In the genomic region with DNA sequence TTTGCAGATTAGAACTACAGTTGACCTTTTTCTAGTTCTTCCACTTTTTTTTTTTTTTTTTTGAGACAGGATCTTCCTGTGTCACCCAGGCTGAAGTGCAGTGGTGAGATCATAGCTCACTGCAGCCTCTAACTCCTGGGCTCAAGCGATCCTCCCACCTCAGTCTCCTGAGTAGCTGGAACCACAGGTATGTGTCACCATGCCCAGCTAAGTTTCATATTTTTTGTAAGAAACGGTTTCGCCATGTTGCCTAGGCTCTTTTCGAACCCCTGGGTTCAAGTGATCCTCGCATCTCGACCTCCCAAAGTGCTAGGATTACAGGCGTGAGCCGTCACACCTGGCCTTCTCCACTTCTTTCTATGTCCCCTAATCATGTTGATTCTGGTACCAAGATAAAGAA, we compare ENCODE assay signal across 15 cellular contexts. TPM values are rescaled to one million over a fixed set of nuclear protein-coding genes. Genes with fewer than 3 reads are reported as not detected.
A peak's percentile ranks its signal among the peaks of the same experiment; 100 is the strongest.
DNase-seq lines count a peak whose midpoint lies in the region; ATAC-seq and TF ChIP-seq lines count a peak whose summit lies in the region.
"Had no signal": no experiment of that assay in that cellular context is flagged by ENCODE, and none has a peak within 500 bp of the region (broad histone marks: within the 10 kb centered on the region; RNA-seq: fewer than 3 reads in every experiment).

No MANE protein-coding gene starts in this region.

- TF ChIP-seq CTCF in natural killer cell (IDR thresholded peaks at IDR 0.05) (no peak), upper lobe of left lung (IDR thresholded peaks at IDR 0.05) (no peak), GM13976 (IDR thresholded peaks at IDR 0.05; ENCODE audit: borderline replicate concordance, control extremely low read depth, extremely low read depth, insufficient read depth, missing control alignments) (no peak)

- H3K4me1 ChIP-seq in upper lobe of left lung: peaks cover 3 to 9% (median 6%) of the 10 kb centered on the region in 4 donors
- H3K4me1 ChIP-seq: ascending aorta, colonic mucosa had no signal

- H3K4me3 ChIP-seq in upper lobe of left lung: no peak overlapping the region
- H3K4me3 ChIP-seq: ascending aorta, colonic mucosa, heart right ventricle, tibial artery had no signal

- H3K4me3 Mint-ChIP-seq in T-helper 1 cell treated with Interleukin-12 subunit alpha and Interleukin-12 subunit beta and Interleukin-4 antibody, amounts not matched to agents 30 μg/mL and 1 μg/mL, for 36 hours: peak overlapping the region; percentile 15
- H3K4me3 Mint-ChIP-seq in IgD-negative memory B cell (peak overlapping the region; percentile 10 to 67 (median 45)), natural killer cell (no peak overlapping the region)
- peak overlapping the region; percentile 26 for H3K4me3 Mint-ChIP-seq in activated naive CD4-positive, alpha-beta T cell treated with anti-CD3 and anti-CD28 coated beads, Interleukin-2, amount 10 ng/mL, durations not matched to agents 7 days and 5 days

- H3K27me3 ChIP-seq in upper lobe of left lung: no peaks in the 10 kb centered on the region
- H3K27me3 ChIP-seq: ascending aorta, colonic mucosa, heart right ventricle, tibial artery had no signal

- DNase-seq in T-helper 1 cell: no peak
- peak; percentile 38 for DNase-seq in activated naive CD4-positive, alpha-beta T cell treated with anti-CD3 and anti-CD28 coated beads, Interleukin-2, amount 10 ng/mL, durations not matched to agents 7 days and 5 days
- no peak for DNase-seq in natural killer cell
- DNase-seq in upper lobe of left lung: no peak
- DNase-seq in NCI-H1694 treated with DMSO at 0.1 percent for 48 hours (lab: John Stamatoyannopoulos, UW): no peak
- no peak for DNase-seq in GM13976 (ENCODE audit: low spot score)
- DNase-seq: colonic mucosa, heart right ventricle, NCI-H2171, Right ventricle myocardium superior, tibial artery had no signal

- TF ChIP-seq POLR2A in upper lobe of left lung (IDR thresholded peaks at IDR 0.05): no peak

- no peaks in the 10 kb centered on the region for H3K9me3 ChIP-seq in upper lobe of left lung
- H3K9me3 ChIP-seq: ascending aorta, colonic mucosa, heart right ventricle, tibial artery had no signal

- TF ChIP-seq EP300 in upper lobe of left lung (IDR thresholded peaks at IDR 0.05): no peak

- no peaks in the 10 kb centered on the region for H3K27me3 Mint-ChIP-seq in T-helper 1 cell treated with Interleukin-12 subunit alpha and Interleukin-12 subunit beta and Interleukin-4 antibody, amounts not matched to agents 30 μg/mL and 1 μg/mL, for 36 hours (ENCODE audit: low read depth)
- H3K27me3 Mint-ChIP-seq in IgD-negative memory B cell: no peaks in the 10 kb centered on the region
- no peaks in the 10 kb centered on the region for H3K27me3 Mint-ChIP-seq in activated naive CD4-positive, alpha-beta T cell treated with anti-CD3 and anti-CD28 coated beads, Interleukin-2, amount 10 ng/mL, durations not matched to agents 7 days and 5 days
- no peaks in the 10 kb centered on the region for H3K27me3 Mint-ChIP-seq in natural killer cell (ENCODE audit: low read depth in 2 of 2)

- H3K36me3 Mint-ChIP-seq in T-helper 1 cell treated with Interleukin-12 subunit alpha and Interleukin-12 subunit beta and Interleukin-4 antibody, amounts not matched to agents 30 μg/mL and 1 μg/mL, for 36 hours (ENCODE audit: low read depth): peaks cover 22% of the 10 kb centered on the region
- H3K36me3 Mint-ChIP-seq in IgD-negative memory B cell (peaks cover 7% of the 10 kb centered on the region), natural killer cell (no peaks in the 10 kb centered on the region)
- H3K36me3 Mint-ChIP-seq in activated naive CD4-positive, alpha-beta T cell treated with anti-CD3 and anti-CD28 coated beads, Interleukin-2, amount 10 ng/mL, durations not matched to agents 7 days and 5 days: peaks cover 47% of the 10 kb centered on the region

- ATAC-seq in natural killer cell (peak; percentile 19 to 27 (median 24)), upper lobe of left lung (ENCODE audit: low FRiP score in 2 of 2) (no peak)

- CTCF ChIA-PET in activated naive CD4-positive, alpha-beta T cell treated with anti-CD3 and anti-CD28 coated beads, Interleukin-2, amount 10 ng/mL, durations not matched to agents 7 days and 5 days (lab: Charles Lee): interaction anchor here (0.7 to 12.3 kb wide), 23 partner anchors 9 to 327 kb away, joined by 3 to 121 read pairs (median 6); a partner anchor contains a TSS

- intact Hi-C loops in natural killer cell (cut with micrococcal nuclease): loop anchor here (5.0 kb wide), 1 partner anchor 41 kb away; a partner anchor contains a TSS

- in situ Hi-C loops in GM13976 (cut with MboI; ENCODE audit: low sequenced_read_pairs, unreplicated experiment): no loop called here

- H3K27ac Mint-ChIP-seq in T-helper 1 cell treated with Interleukin-12 subunit alpha and Interleukin-12 subunit beta and Interleukin-4 antibody, amounts not matched to agents 30 μg/mL and 1 μg/mL, for 36 hours: peak overlapping the region; percentile 80
- H3K27ac Mint-ChIP-seq in IgD-negative memory B cell: peak overlapping the region; percentile 40 to 75 (median 74)
- H3K27ac Mint-ChIP-seq in activated naive CD4-positive, alpha-beta T cell treated with anti-CD3 and anti-CD28 coated beads, Interleukin-2, amount 10 ng/mL, durations not matched to agents 7 days and 5 days: peak overlapping the region; percentile 84
- H3K27ac Mint-ChIP-seq in natural killer cell: peak overlapping the region; percentile 76 to 89

- no peaks in the 10 kb centered on the region for H3K36me3 ChIP-seq in upper lobe of left lung
- H3K36me3 ChIP-seq: ascending aorta, colonic mucosa, heart right ventricle, tibial artery had no signal

- H3K9me3 Mint-ChIP-seq in T-helper 1 cell treated with Interleukin-12 subunit alpha and Interleukin-12 subunit beta and Interleukin-4 antibody, amounts not matched to agents 30 μg/mL and 1 μg/mL, for 36 hours: no peaks in the 10 kb centered on the region
- H3K9me3 Mint-ChIP-seq in IgD-negative memory B cell (no peaks in the 10 kb centered on the region), natural killer cell (no peaks in the 10 kb centered on the region)
- no peaks in the 10 kb centered on the region for H3K9me3 Mint-ChIP-seq in activated naive CD4-positive, alpha-beta T cell treated with anti-CD3 and anti-CD28 coated beads, Interleukin-2, amount 10 ng/mL, durations not matched to agents 7 days and 5 days

- WGBS in upper lobe of left lung, 2 donors: 94 to 95% methylated on average over 8 of the region's 8 CpGs

- peaks cover 82% of the 10 kb centered on the region for H3K4me1 Mint-ChIP-seq in T-helper 1 cell treated with Interleukin-12 subunit alpha and Interleukin-12 subunit beta and Interleukin-4 antibody, amounts not matched to agents 30 μg/mL and 1 μg/mL, for 36 hours (ENCODE audit: low read depth)
- peaks cover 75 to 78% (median 77%) of the 10 kb centered on the region in 3 donors for H3K4me1 Mint-ChIP-seq in IgD-negative memory B cell
- peaks cover 97% of the 10 kb centered on the region for H3K4me1 Mint-ChIP-seq in activated naive CD4-positive, alpha-beta T cell treated with anti-CD3 and anti-CD28 coated beads, Interleukin-2, amount 10 ng/mL, durations not matched to agents 7 days and 5 days
- H3K4me1 Mint-ChIP-seq in natural killer cell: peaks cover 71 to 72% of the 10 kb centered on the region in 2 donors

- no peak overlapping the region for H3K27ac ChIP-seq in upper lobe of left lung
- H3K27ac ChIP-seq: 22Rv1, ascending aorta, colonic mucosa, tibial artery had no signal

RNA-seq across cellular contexts. Expression of a gene that starts 39.7 kb away (rescaled TPM):
- polyA plus RNA-seq in IgD-negative memory B cell: 285 TPM
- 10 to 100 TPM; 47.6 to 87.5 (median 76.3) TPM for total RNA-seq in natural killer cell
- 10 to 100 TPM; 14.7 to 33.2 (median 19.7) TPM for total RNA-seq in upper lobe of left lung

Comparison
In these comparisons a context has a peak if more than half of its experiments do, and no peak if none do; other contexts are left out.
1. ATAC-seq: peak in natural killer cell (3 of 3); none in upper lobe of left lung (0 of 2).
2. Peak in every context shown above with its lines, with median percentiles within 50 percentile points of each other: H3K27ac Mint-ChIP-seq.